In the genomic region with DNA sequence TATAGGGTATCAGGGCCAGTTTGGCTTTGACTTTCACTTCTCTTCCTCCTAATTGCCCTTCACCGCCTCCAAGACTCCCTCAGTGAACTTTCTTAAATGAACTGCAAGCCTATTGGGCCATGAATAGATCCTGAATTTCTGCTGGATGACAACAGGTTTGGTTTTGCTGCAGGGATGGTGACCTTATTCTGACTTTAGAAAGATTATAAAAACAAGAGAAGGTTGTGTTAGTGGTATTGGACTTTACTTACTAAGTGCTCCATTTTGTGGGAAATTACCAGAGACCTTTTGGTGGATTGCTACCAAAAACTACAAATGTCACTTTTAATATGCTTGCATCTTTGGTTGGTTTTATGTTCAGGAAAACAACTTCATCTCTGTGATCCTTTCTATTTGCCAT, we compare ENCODE assay signal across 2 cellular contexts.
TF ChIP-seq lines count a peak whose summit lies in the region.

No MANE protein-coding gene starts in this region.

TF ChIP-seq in SK-N-SH, 30 proteins besides CTCF, POLR2A, EP300 and RAD21 (continued from another document):
- TF ChIP-seq, protein P1, sequence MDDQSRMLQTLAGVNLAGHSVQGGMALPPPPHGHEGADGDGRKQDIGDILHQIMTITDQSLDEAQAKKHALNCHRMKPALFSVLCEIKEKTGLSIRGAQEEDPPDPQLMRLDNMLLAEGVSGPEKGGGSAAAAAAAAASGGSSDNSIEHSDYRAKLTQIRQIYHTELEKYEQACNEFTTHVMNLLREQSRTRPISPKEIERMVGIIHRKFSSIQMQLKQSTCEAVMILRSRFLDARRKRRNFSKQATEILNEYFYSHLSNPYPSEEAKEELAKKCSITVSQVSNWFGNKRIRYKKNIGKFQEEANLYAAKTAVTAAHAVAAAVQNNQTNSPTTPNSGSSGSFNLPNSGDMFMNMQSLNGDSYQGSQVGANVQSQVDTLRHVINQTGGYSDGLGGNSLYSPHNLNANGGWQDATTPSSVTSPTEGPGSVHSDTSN (IDR thresholded peaks at IDR 0.05), result no peak
- TF ChIP-seq FOXM1 (IDR thresholded peaks at IDR 0.05; ENCODE audit: low read depth), result no peak
- no peak for TF ChIP-seq SIN3A (IDR thresholded peaks at IDR 0.05; ENCODE audit: borderline replicate concordance, low read depth, low read length)
- TF ChIP-seq REST (IDR thresholded peaks at IDR 0.05; ENCODE audit: low read depth, low read length), result no peak
- TF ChIP-seq FOSL2 (IDR thresholded peaks at IDR 0.05; ENCODE audit: borderline replicate concordance, low read depth), result no peak
- no peak for TF ChIP-seq RCOR1 (IDR thresholded peaks at IDR 0.05; ENCODE audit: low read length)
- TF ChIP-seq NRF1 (IDR thresholded peaks at IDR 0.05; ENCODE audit: low read depth, low read length), result no peak
- TF ChIP-seq RFX5 (IDR thresholded peaks at IDR 0.05; ENCODE audit: low read length), result no peak
- TF ChIP-seq, protein P2, sequence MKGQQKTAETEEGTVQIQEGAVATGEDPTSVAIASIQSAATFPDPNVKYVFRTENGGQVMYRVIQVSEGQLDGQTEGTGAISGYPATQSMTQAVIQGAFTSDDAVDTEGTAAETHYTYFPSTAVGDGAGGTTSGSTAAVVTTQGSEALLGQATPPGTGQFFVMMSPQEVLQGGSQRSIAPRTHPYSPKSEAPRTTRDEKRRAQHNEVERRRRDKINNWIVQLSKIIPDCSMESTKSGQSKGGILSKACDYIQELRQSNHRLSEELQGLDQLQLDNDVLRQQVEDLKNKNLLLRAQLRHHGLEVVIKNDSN (IDR thresholded peaks at IDR 0.05; ENCODE audit: borderline replicate concordance, low read depth), result no peak
- no peak for TF ChIP-seq MXI1 (IDR thresholded peaks at IDR 0.05; ENCODE audit: low read depth, low read length)
- no peak for TF ChIP-seq TAF1 (IDR thresholded peaks at IDR 0.05; ENCODE audit: borderline replicate concordance, low read depth, low read length)
- TF ChIP-seq, protein P3, sequence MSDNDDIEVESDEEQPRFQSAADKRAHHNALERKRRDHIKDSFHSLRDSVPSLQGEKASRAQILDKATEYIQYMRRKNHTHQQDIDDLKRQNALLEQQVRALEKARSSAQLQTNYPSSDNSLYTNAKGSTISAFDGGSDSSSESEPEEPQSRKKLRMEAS (IDR thresholded peaks at IDR 0.05; ENCODE audit: low read depth), result no peak
- no peak for TF ChIP-seq GATA2 (CRISPR knock-in tag; IDR thresholded peaks at IDR 0.05)
- no peak for TF ChIP-seq RXRA (IDR thresholded peaks at IDR 0.05; ENCODE audit: borderline replicate concordance, low read depth)
- no peak for TF ChIP-seq EZH2phosphoT487 (IDR thresholded peaks at IDR 0.05; ENCODE audit: borderline replicate concordance, low read depth)

TF ChIP-seq in SK-N-SH treated with all-trans-retinoic acid at 6 μM for 48 hours, 23 proteins besides CTCF, POLR2A, EP300 and RAD21 (continued from another document):
- TF ChIP-seq, protein P4, sequence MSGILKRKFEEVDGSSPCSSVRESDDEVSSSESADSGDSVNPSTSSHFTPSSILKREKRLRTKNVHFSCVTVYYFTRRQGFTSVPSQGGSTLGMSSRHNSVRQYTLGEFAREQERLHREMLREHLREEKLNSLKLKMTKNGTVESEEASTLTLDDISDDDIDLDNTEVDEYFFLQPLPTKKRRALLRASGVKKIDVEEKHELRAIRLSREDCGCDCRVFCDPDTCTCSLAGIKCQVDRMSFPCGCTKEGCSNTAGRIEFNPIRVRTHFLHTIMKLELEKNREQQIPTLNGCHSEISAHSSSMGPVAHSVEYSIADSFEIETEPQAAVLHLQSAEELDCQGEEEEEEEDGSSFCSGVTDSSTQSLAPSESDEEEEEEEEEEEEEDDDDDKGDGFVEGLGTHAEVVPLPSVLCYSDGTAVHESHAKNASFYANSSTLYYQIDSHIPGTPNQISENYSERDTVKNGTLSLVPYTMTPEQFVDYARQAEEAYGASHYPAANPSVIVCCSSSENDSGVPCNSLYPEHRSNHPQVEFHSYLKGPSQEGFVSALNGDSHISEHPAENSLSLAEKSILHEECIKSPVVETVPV (CRISPR knock-in tag; IDR thresholded peaks at IDR 0.05), result no peak
- TF ChIP-seq TOX (CRISPR knock-in tag; IDR thresholded peaks at IDR 0.05; ENCODE audit: borderline replicate concordance), result no peak
- no peak for TF ChIP-seq ZNF565 (CRISPR knock-in tag; conservative IDR thresholded peaks at IDR 0.05; ENCODE audit: low read depth)
